8 cellular contexts compared by ENCODE assay signal in genomic region chr11:1546536-1547466, GRCh38. TPM values are rescaled to one million over a fixed set of nuclear protein-coding genes. Genes with fewer than 3 reads are reported as not detected.
DNase-seq lines count a peak whose midpoint lies in the region; ATAC-seq lines count a peak whose summit lies in the region.

No MANE protein-coding gene starts in this region.

- H3K4me1 Mint-ChIP-seq in T-helper 2 cell treated with Interferon-gamma antibody and Interleukin-4, amounts not matched to agents 5 μg/mL and 100 μg/mL, for 36 hours (ENCODE audit: low read depth) = no peaks in the 10 kb centered on the region
- H3K4me1 Mint-ChIP-seq in activated T-cell treated with anti-CD3 and anti-CD28 coated beads, Interleukin-2, amount 50 U/mL, for 72 hours (ENCODE audit: low read depth) = peaks cover 5% of the 10 kb centered on the region

- ATAC-seq in activated T-cell treated with anti-CD3 and anti-CD28 coated beads, Interleukin-2, amount 50 U/mL, for 72 hours (replicated peaks in 1 of 2) = peak; percentile 76 to 77
- ATAC-seq in GM18868 (IDR thresholded peaks at IDR 0.05; ENCODE audit: unreplicated experiment) = no peak
- no peak for ATAC-seq in HG03565 (IDR thresholded peaks at IDR 0.05; ENCODE audit: unreplicated experiment)

- DNase-seq in T-helper 2 cell = peak in 3 of 5 experiments; percentile 29 to 41 (median 38)
- no peak for DNase-seq in T-helper 2 cell treated with Interferon-gamma antibody and Interleukin-4, amounts not matched to agents 5 μg/mL and 100 μg/mL, for 36 hours (ENCODE audit: low spot score)
- DNase-seq in NCI-H345 (lab: John Stamatoyannopoulos, UW) = peak; percentile 79
- peak; percentile 59 to 67 for DNase-seq in activated T-cell treated with anti-CD3 and anti-CD28 coated beads, Interleukin-2, amount 50 U/mL, for 72 hours
- peak in 35 of 42 donors; percentile 38 to 83 (median 69) for DNase-seq in head of caudate nucleus
- peak in 6 of 10 donors; percentile 52 to 94 (median 63) for DNase-seq in posterior cingulate gyrus

- peaks cover 45% of the 10 kb centered on the region for H3K27me3 Mint-ChIP-seq in T-helper 2 cell treated with Interferon-gamma antibody and Interleukin-4, amounts not matched to agents 5 μg/mL and 100 μg/mL, for 36 hours (ENCODE audit: low read depth)
- H3K27me3 Mint-ChIP-seq in activated T-cell treated with anti-CD3 and anti-CD28 coated beads, Interleukin-2, amount 50 U/mL, for 72 hours (ENCODE audit: low read depth) = peaks cover 35% of the 10 kb centered on the region

- no peak overlapping the region for H3K4me3 Mint-ChIP-seq in T-helper 2 cell treated with Interferon-gamma antibody and Interleukin-4, amounts not matched to agents 5 μg/mL and 100 μg/mL, for 36 hours
- peak overlapping the region in 1 of 2 donors; percentile 63 for H3K4me3 Mint-ChIP-seq in activated T-cell treated with anti-CD3 and anti-CD28 coated beads, Interleukin-2, amount 50 U/mL, for 72 hours

- no peaks in the 10 kb centered on the region for H3K9me3 Mint-ChIP-seq in T-helper 2 cell treated with Interferon-gamma antibody and Interleukin-4, amounts not matched to agents 5 μg/mL and 100 μg/mL, for 36 hours
- H3K9me3 Mint-ChIP-seq in activated T-cell treated with anti-CD3 and anti-CD28 coated beads, Interleukin-2, amount 50 U/mL, for 72 hours = no peaks in the 10 kb centered on the region

- H3K27ac Mint-ChIP-seq in T-helper 2 cell treated with Interferon-gamma antibody and Interleukin-4, amounts not matched to agents 5 μg/mL and 100 μg/mL, for 36 hours = no peak overlapping the region
- no peak overlapping the region for H3K27ac Mint-ChIP-seq in activated T-cell treated with anti-CD3 and anti-CD28 coated beads, Interleukin-2, amount 50 U/mL, for 72 hours

- H3K36me3 Mint-ChIP-seq in T-helper 2 cell treated with Interferon-gamma antibody and Interleukin-4, amounts not matched to agents 5 μg/mL and 100 μg/mL, for 36 hours (ENCODE audit: low read depth) = no peaks in the 10 kb centered on the region
- H3K36me3 Mint-ChIP-seq in activated T-cell treated with anti-CD3 and anti-CD28 coated beads, Interleukin-2, amount 50 U/mL, for 72 hours (ENCODE audit: insufficient read depth in 2 of 2) = no peaks in the 10 kb centered on the region

- intact Hi-C loops in head of caudate nucleus (cut with DNase I) (loop anchor here (5.0 kb wide), 1 partner anchor 86 kb away; no protein-coding TSS in a partner anchor), posterior cingulate gyrus (cut with DNase I) (loop anchor here (1.0 kb wide), 1 partner anchor 28 kb away; no protein-coding TSS in a partner anchor)

RNA-seq across cellular contexts. Expression of gene DUSP8, which starts 25.3 kb away (rescaled TPM):
- 1 to 10 TPM; 2.8 to 5.1 TPM for total RNA-seq in activated T-cell treated with anti-CD3 and anti-CD28 coated beads, Interleukin-2, amount 50 U/mL, for 72 hours

RNA-seq across cellular contexts. Expression of gene KRTAP5-1, which starts 38.3 kb away (rescaled TPM):
- not detected for total RNA-seq in activated T-cell treated with anti-CD3 and anti-CD28 coated beads, Interleukin-2, amount 50 U/mL, for 72 hours

RNA-seq across cellular contexts. Expression of gene KRTAP5-2, which starts 51.3 kb away (rescaled TPM):
- total RNA-seq in activated T-cell treated with anti-CD3 and anti-CD28 coated beads, Interleukin-2, amount 50 U/mL, for 72 hours = not detected

Comparison
In these comparisons a context has a peak if more than half of its experiments do, and no peak if none do; other contexts are left out.
1. ATAC-seq: peak in activated T-cell treated with anti-CD3 and anti-CD28 coated beads, Interleukin-2, amount 50 U/mL, for 72 hours (2 of 2); none in GM18868 (single experiment) and HG03565 (single experiment).